In genomic region chr17:32144442-32144841, GRCh38 we compare ENCODE assay signal across 1 cellular context.
TF ChIP-seq lines count a peak whose summit lies in the region.

No MANE protein-coding gene starts in this region.

TF ChIP-seq in K562, 482 proteins besides CTCF, POLR2A, EP300 and RAD21:
- TF ChIP-seq BCOR (IDR thresholded peaks at IDR 0.05) (peak; percentile 50), HDGF (IDR thresholded peaks at IDR 0.05) (0 out of 2 replicates have a peak, but pooled peaks have one; percentile 4), ZNF121 (CRISPR knock-in tag; conservative IDR thresholded peaks at IDR 0.05) (peak; percentile 81), RBM25 (IDR thresholded peaks at IDR 0.05; ENCODE audit: low read depth, low read length, severe bottlenecking) (peak; percentile 9)
